ENCODE assay signal across 9 cellular contexts in the genomic region with DNA sequence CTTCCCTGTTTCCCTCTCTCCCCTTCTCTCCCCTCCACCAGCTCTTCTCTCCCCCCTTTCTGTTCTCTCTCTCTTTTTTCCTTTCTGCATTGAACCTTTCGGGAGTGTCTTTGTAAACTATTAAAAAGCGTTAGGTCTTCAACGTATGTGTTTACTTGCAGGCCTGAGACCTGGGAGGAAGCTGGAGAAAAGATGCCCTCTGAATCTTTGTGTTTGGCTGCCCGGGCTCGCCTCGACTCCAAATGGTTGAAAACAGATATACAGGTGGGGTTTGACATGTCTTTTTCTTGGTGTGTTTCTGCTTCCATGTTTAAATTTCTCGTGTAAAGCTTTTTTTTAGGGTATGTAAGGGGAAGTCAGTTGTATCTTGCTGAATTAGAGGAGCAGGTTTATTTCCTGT. TPM values are rescaled to one million over a fixed set of nuclear protein-coding genes. Genes with fewer than 3 reads are reported as not detected.
DNase-seq lines count a peak whose midpoint lies in the region; ATAC-seq, FAIRE-seq and TF ChIP-seq lines count a peak whose summit lies in the region.
"Not testable (repeated sequence)": the region's sequence is repeated elsewhere in the genome, so short reads cannot be mapped to it uniquely, and the experiment has no call there.
"Had no signal": no experiment of that assay in that cellular context is flagged by ENCODE, and none has a peak within 500 bp of the region (broad histone marks: within the 10 kb centered on the region; RNA-seq: fewer than 3 reads in every experiment).

No MANE protein-coding gene starts in this region.

- in situ Hi-C loops in KBM-7 (cut with MboI; ENCODE audit: low pct_unique_long_range_greater_than_20kb, low sequenced_read_pairs); astrocyte of the cerebellum (cut with HindIII; ENCODE audit: low sequenced_read_pairs): not testable (repeated sequence)

- not testable (repeated sequence) for H3K27ac ChIP-seq in CD8-positive, alpha-beta memory T cell (ENCODE audit: low read depth, low read length); pancreas
- peak overlapping the region; percentile 38 to 70 (median 62) for H3K27ac ChIP-seq in esophagus muscularis mucosa (replicated peaks in 1 of 4)
- H3K27ac ChIP-seq in left lung = peak overlapping the region in 1 of 2 donors; percentile 3
- peak overlapping the region; percentile 7 to 12 for H3K27ac ChIP-seq in thoracic aorta

- not testable (repeated sequence) for H3K27me3 ChIP-seq in CD8-positive, alpha-beta memory T cell (ENCODE audit: insufficient read depth, low read length, poor library complexity, severe bottlenecking); esophagus muscularis mucosa; left lung; pancreas; thoracic aorta (replicated peaks; ENCODE audit: insufficient read depth)

- not testable (repeated sequence) for H3K36me3 ChIP-seq in CD8-positive, alpha-beta memory T cell (ENCODE audit: insufficient read depth, low read length); pancreas; thoracic aorta
- peaks cover 4 to 27% (median 17%) of the 10 kb centered on the region in 4 donors for H3K36me3 ChIP-seq in esophagus muscularis mucosa
- H3K36me3 ChIP-seq in left lung = peaks cover 4 to 15% of the 10 kb centered on the region in 2 donors

- TF ChIP-seq CTCF in WI38 (IDR thresholded peaks at IDR 0.05; ENCODE audit: low read depth, low read length); astrocyte of the cerebellum (IDR thresholded peaks at IDR 0.05; ENCODE audit: low read depth, low read length, missing control alignments); esophagus muscularis mucosa (IDR thresholded peaks at IDR 0.05); left lung (IDR thresholded peaks at IDR 0.05); pancreas (IDR thresholded peaks at IDR 0.05); thoracic aorta (IDR thresholded peaks at IDR 0.05): not testable (repeated sequence)

- CTCF ChIA-PET in CD8-positive, alpha-beta memory T cell (lab: Charles Lee) = not testable (repeated sequence)

- H3K9me3 ChIP-seq in CD8-positive, alpha-beta memory T cell (ENCODE audit: low read length); esophagus muscularis mucosa; left lung; pancreas; thoracic aorta: not testable (repeated sequence)

- H3K36me3 Mint-ChIP-seq in CD8-positive, alpha-beta memory T cell = peaks cover 0 to 26% (median 7%) of the 10 kb centered on the region in 3 donors

- POLR2A ChIA-PET in CD8-positive, alpha-beta memory T cell (lab: Charles Lee) = not testable (repeated sequence)

- whole genome bisulfite sequencing in esophagus muscularis mucosa = 3% methylated on average over 3 of the region's 7 CpGs
- 2 to 9% methylated on average over 7 of the region's 7 CpGs for WGBS in pancreas, 2 donors

- not testable (repeated sequence) for H3K4me3 ChIP-seq in CD8-positive, alpha-beta memory T cell (ENCODE audit: low read length)
- H3K4me3 ChIP-seq in WI38 (ENCODE audit: low read depth, low read length) (peak overlapping the region; percentile 63), astrocyte of the cerebellum (ENCODE audit: low read depth, low read length) (peak overlapping the region; percentile 48), esophagus muscularis mucosa (peak overlapping the region; percentile 48 to 70 (median 54)), left lung (peak overlapping the region; percentile 43 to 47), pancreas (peak overlapping the region; percentile 7 to 45 (median 28)), thoracic aorta (peak overlapping the region; percentile 71)

- not testable (repeated sequence) for H3K4me1 ChIP-seq in CD8-positive, alpha-beta memory T cell (ENCODE audit: insufficient read depth, low read length); pancreas
- H3K4me1 ChIP-seq in esophagus muscularis mucosa (peaks cover 16 to 26% (median 24%) of the 10 kb centered on the region in 4 donors), left lung (peaks cover 11 to 22% of the 10 kb centered on the region in 2 donors), thoracic aorta (ENCODE audit: control insufficient read depth in 1 of 2, low read depth in 2 of 2) (peaks cover 0 to 19% of the 10 kb centered on the region in 2 donors)

- not testable (repeated sequence) for FAIRE-seq in pancreas (lab: Jason Lieb, UNC)

- peak in 1 of 5 donors; percentile 2 for DNase-seq in CD8-positive, alpha-beta memory T cell
- DNase-seq in KBM-7 = peak; percentile 15
- not testable (repeated sequence) for DNase-seq in astrocyte of the cerebellum (ENCODE audit: low read depth); esophagus muscularis mucosa (ENCODE audit: extremely low spot score); thoracic aorta (ENCODE audit: low spot score)
- peak in 1 of 2 donors; percentile 32 for DNase-seq in left lung
- peak in 1 of 6 donors; percentile 13 for DNase-seq in pancreas

- not testable (repeated sequence) for H3K9me3 Mint-ChIP-seq in CD8-positive, alpha-beta memory T cell

- not testable (repeated sequence) for TF ChIP-seq EP300 in esophagus muscularis mucosa (IDR thresholded peaks at IDR 0.05)

- H3K4me1 Mint-ChIP-seq in CD8-positive, alpha-beta memory T cell = peaks cover 20 to 43% (median 41%) of the 10 kb centered on the region in 3 donors

- TF ChIP-seq POLR2A in esophagus muscularis mucosa (IDR thresholded peaks at IDR 0.05; ENCODE audit: low read depth) = not testable (repeated sequence)

- H3K27ac Mint-ChIP-seq in CD8-positive, alpha-beta memory T cell = peak overlapping the region; percentile 35 to 83 (median 72)

- not testable (repeated sequence) for ATAC-seq in left lung; pancreas; thoracic aorta (ENCODE audit: insufficient number of reproducible peaks, low FRiP score, low read depth)

- not testable (repeated sequence) for H3K27me3 Mint-ChIP-seq in CD8-positive, alpha-beta memory T cell

- intact Hi-C loops in esophagus muscularis mucosa (cut with DNase I); left lung (cut with DNase I); pancreas (cut with DNase I): not testable (repeated sequence)

- peak overlapping the region; percentile 87 to 95 (median 89) for H3K4me3 Mint-ChIP-seq in CD8-positive, alpha-beta memory T cell

RNA-seq across cellular contexts. Expression of a gene that starts 29.7 kb away (rescaled TPM):
- not detected for total RNA-seq in CD8-positive, alpha-beta memory T cell
- not detected for polyA plus RNA-seq in CD8-positive, alpha-beta memory T cell
- total RNA-seq in esophagus muscularis mucosa (not detected), left lung (not detected), pancreas (not detected), thoracic aorta (not detected)
- not detected for polyA plus RNA-seq in pancreas
- total RNA-seq: adrenal gland had no signal
- polyA plus RNA-seq: adrenal gland had no signal

RNA-seq across cellular contexts. Expression of a gene that starts 50.3 kb away (rescaled TPM):
- under 1 TPM in 1 of 2 experiments, not detected in 1; 0.07 TPM for total RNA-seq in CD8-positive, alpha-beta memory T cell
- polyA plus RNA-seq in CD8-positive, alpha-beta memory T cell = not detected
- under 1 TPM in 3 of 4 donors, not detected in 1; under 0.01 to 0.17 (median 0.13) TPM for total RNA-seq in esophagus muscularis mucosa
- total RNA-seq in left lung = under 1 TPM; 0.29 to 0.38 TPM
- 1 to 10 TPM in 3 of 6 donors, under 1 TPM in 3; 0.37 to 1.6 (median 1.1) TPM for total RNA-seq in pancreas
- under 1 TPM; 0.21 to 0.34 TPM for polyA plus RNA-seq in pancreas
- under 1 TPM; 0.14 to 0.42 TPM for total RNA-seq in thoracic aorta
